Comparison of ENCODE assay signal across 8 cellular contexts in genomic region chr10:68561804-68562649, GRCh38. TPM values are rescaled to one million over a fixed set of nuclear protein-coding genes. Genes with fewer than 3 reads are reported as not detected.
DNase-seq lines count a peak whose midpoint lies in the region; ATAC-seq and TF ChIP-seq lines count a peak whose summit lies in the region.

No MANE protein-coding gene starts in this region.

- H3K4me1 ChIP-seq in PC-3 (ENCODE audit: insufficient read depth, low read length) (no peaks in the 10 kb centered on the region), prostate gland (replicated peaks) (no peaks in the 10 kb centered on the region)

- H4K20me1 ChIP-seq in PC-3 (ENCODE audit: low read length), result no peaks in the 10 kb centered on the region

- H3K4me3 ChIP-seq in PC-3 (ENCODE audit: low read length) (no peak overlapping the region), fibroblast of pulmonary artery (replicated peaks; ENCODE audit: low read depth, low read length) (peak overlapping the region; percentile 72), prostate gland (peak overlapping the region; percentile 79 to 81)

- ATAC-seq in PC-3 (no peak), HG02759 (IDR thresholded peaks at IDR 0.05; ENCODE audit: unreplicated experiment) (no peak)

- DNase-seq in GM03348 (ENCODE audit: low spot score), result peak; percentile 35
- no peak for DNase-seq in PC-3
- DNase-seq in fibroblast of pulmonary artery (ENCODE audit: low read depth), result peak; percentile 24
- DNase-seq in prostate gland (ENCODE audit: low spot score), result no peak
- no peak for DNase-seq in RWPE1 (ENCODE audit: low spot score)
- no peak for DNase-seq in glomerular visceral epithelial cell (ENCODE audit: extremely low spot score)
- no peak for DNase-seq in HUDEP-2 (lab: John Stamatoyannopoulos, UW; ENCODE audit: unreplicated experiment in 76 of 76)

- H3K27me3 ChIP-seq in PC-3 (ENCODE audit: low read length), result no peaks in the 10 kb centered on the region
- no peaks in the 10 kb centered on the region for H3K27me3 ChIP-seq in prostate gland (replicated peaks; ENCODE audit: insufficient read depth)

- H3K36me3 ChIP-seq in PC-3 (ENCODE audit: low read depth, low read length) (no peaks in the 10 kb centered on the region), prostate gland (no peaks in the 10 kb centered on the region)

- no peak for TF ChIP-seq POLR2A in prostate gland (IDR thresholded peaks at IDR 0.05)

- no peak overlapping the region for H3K9ac ChIP-seq in PC-3 (ENCODE audit: low read length)

- no peak overlapping the region for H3K27ac ChIP-seq in PC-3 (ENCODE audit: low read length)
- peak overlapping the region in 1 of 2 donors; percentile 24 for H3K27ac ChIP-seq in prostate gland
- no peak overlapping the region for H3K27ac ChIP-seq in RWPE1

- TF ChIP-seq CTCF in PC-3 (conservative IDR thresholded peaks at IDR 0.05; ENCODE audit: low read depth, low read length) (no peak), fibroblast of pulmonary artery (IDR thresholded peaks at IDR 0.05; ENCODE audit: low read length, missing control alignments) (no peak), prostate gland (IDR thresholded peaks at IDR 0.05) (no peak), RWPE1 (conservative IDR thresholded peaks at IDR 0.05; ENCODE audit: low read depth) (no peak)

- intact Hi-C loops in PC-3 (cut with micrococcal nuclease), result no loop called here
- intact Hi-C loops in prostate gland (cut with DNase I), result loop anchor here (5.0 kb wide), 2 partner anchors 35 to 335 kb away; no protein-coding TSS in a partner anchor

- no peaks in the 10 kb centered on the region for H3K9me3 ChIP-seq in PC-3 (ENCODE audit: low read length)
- H3K9me3 ChIP-seq in prostate gland, result no peaks in the 10 kb centered on the region

- no peaks in the 10 kb centered on the region for H3F3A ChIP-seq in PC-3 (ENCODE audit: low read length, unreplicated experiment)

- CTCF ChIA-PET in PC-3 (lab: Charles Lee), result no interaction called here
- CTCF ChIA-PET in RWPE1 (lab: Yijun Ruan, JAX), result interaction anchor here (0.6 kb wide), 1 partner anchor 83 kb away, joined by 3 read pairs; no protein-coding TSS in a partner anchor

- POLR2A ChIA-PET in PC-3 (lab: Charles Lee; ENCODE audit: unreplicated experiment) (no interaction called here), RWPE1 (lab: Yijun Ruan, JAX; ENCODE audit: low non-redundant PET) (no interaction called here)

- TSS peak; percentile 25 for BruUV-seq in PC-3 (replicated peaks; lab: Mats Ljungman, UMichigan)

- peaks cover 11% of the 10 kb centered on the region; the same call in 1 of the 2 replicates for H3K79me2 ChIP-seq in PC-3 (ENCODE audit: low read length)

- no peak overlapping the region for H2AFZ ChIP-seq in PC-3 (ENCODE audit: low read length)

- no peaks in the 10 kb centered on the region for H3K9me2 ChIP-seq in PC-3 (replicated peaks; ENCODE audit: low read length)

- H3K4me2 ChIP-seq in PC-3 (ENCODE audit: low read length), result no peak overlapping the region

- WGBS in prostate gland, result 17% methylated on average over 31 of the region's 31 CpGs

RNA-seq across cellular contexts. Expression of gene TET1, which starts 1.9 kb away (rescaled TPM):
- total RNA-seq in PC-3 (2014; rRNA removed), result 2.3 and 3.0 TPM in 2 replicates
- total RNA-seq in prostate gland, result 1 to 10 TPM; 5.1 to 6.0 TPM

RNA-seq across cellular contexts. Expression of gene SLC25A16, which starts 34.7 kb away (rescaled TPM):
- 21.9 and 22.0 TPM in 2 replicates for total RNA-seq in PC-3 (2014; rRNA removed)
- total RNA-seq in prostate gland, result 10 to 100 TPM; 44.9 to 77.4 TPM

Comparison
In these comparisons a context has a peak if more than half of its experiments do, and no peak if none do; other contexts are left out.
1. DNase-seq: peak in GM03348 (single experiment) and fibroblast of pulmonary artery (single experiment); none in PC-3 (single experiment), prostate gland (single experiment), RWPE1 (single experiment), glomerular visceral epithelial cell (single experiment) and HUDEP-2 (0 of 76).